Comparison of ENCODE assay signal across 15 cellular contexts in the genomic region with DNA sequence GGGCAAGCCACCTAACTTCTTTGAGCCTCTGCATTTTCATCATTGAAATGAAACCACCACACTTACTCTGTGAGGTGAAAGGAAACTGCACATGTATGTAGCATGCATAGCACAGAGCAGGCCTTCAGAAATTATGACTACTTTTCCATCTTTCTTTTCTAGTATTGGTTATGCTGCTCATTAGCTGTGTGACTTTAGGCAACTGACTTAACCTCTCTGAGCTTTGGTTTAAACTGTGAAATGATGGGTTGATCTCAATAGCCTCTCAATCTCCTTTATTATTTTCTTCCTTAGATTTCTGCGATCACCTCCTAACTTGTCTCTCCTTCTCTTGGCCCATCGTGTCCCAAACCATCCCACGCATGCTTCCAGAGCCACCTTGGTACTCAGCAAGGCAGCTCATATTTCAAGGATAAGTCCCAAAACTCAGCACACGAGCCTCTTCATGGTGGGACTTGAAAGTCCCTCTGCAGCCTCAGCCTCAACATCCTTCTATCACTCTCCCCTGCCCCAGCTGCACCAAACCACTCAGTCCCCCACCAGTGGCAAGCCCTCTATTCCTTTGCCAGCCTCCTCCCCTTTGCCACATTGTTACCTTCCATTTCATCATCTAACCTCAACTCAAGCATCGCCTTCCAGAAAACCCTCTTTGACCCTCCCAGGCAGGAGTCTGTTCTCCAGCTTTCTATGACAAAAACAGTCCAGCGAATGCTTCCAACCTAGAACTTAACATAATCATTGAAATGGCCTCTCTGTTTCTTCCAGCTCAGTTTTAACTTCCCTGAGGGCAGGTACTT.
DNase-seq lines count a peak whose midpoint lies in the region; ATAC-seq and TF ChIP-seq lines count a peak whose summit lies in the region.
"Had no signal": no experiment of that assay in that cellular context is flagged by ENCODE, and none has a peak within 500 bp of the region (broad histone marks: within the 10 kb centered on the region; RNA-seq: fewer than 3 reads in every experiment).

No MANE protein-coding gene starts in this region.

- dilution Hi-C loops in IMR-90 (cut with HindIII; ENCODE audit: low sequenced_read_pairs, unreplicated experiment) = no loop called here

- H4K8ac ChIP-seq in IMR-90 (ENCODE audit: low read depth in 2 of 2, low read length in 2 of 2) = peak overlapping the region; percentile 56 to 95

- no peak for TF ChIP-seq POLR2A in IMR-90 (IDR thresholded peaks at IDR 0.05; ENCODE audit: low read depth, low read length)

- peak overlapping the region; percentile 98 for H2BK15ac ChIP-seq in IMR-90 (ENCODE audit: low read depth, low read length)

- peak overlapping the region; percentile 69 for H3K18ac ChIP-seq in IMR-90 (ENCODE audit: low read depth, low read length)

- no peak overlapping the region for H3K27ac ChIP-seq in DND-41 (ENCODE audit: low read length)
- H3K27ac ChIP-seq in IMR-90 (ENCODE audit: insufficient read depth, low read length) = peak overlapping the region; percentile 68
- H3K27ac ChIP-seq: C4-2B had no signal

- peak overlapping the region; percentile 95 for H2BK20ac ChIP-seq in IMR-90 (ENCODE audit: low read depth, low read length)

- H3K14ac ChIP-seq in IMR-90 (replicated peaks; ENCODE audit: low read depth, low read length) = peak overlapping the region; percentile 85

- peak overlapping the region; percentile 64 for H2BK5ac ChIP-seq in IMR-90 (ENCODE audit: low read depth, low read length, poor library complexity, severe bottlenecking)

- H3K4me1 ChIP-seq in DND-41 (ENCODE audit: insufficient read depth, low read length) = peaks cover 2% of the 10 kb centered on the region; the same call in 1 of the 2 replicates
- H3K4me1 ChIP-seq in IMR-90 (ENCODE audit: control insufficient read depth, insufficient read depth, low read length) = peaks cover 29% of the 10 kb centered on the region

- peak overlapping the region; percentile 95 for H3K23ac ChIP-seq in IMR-90 (ENCODE audit: low read depth, low read length)

- peak overlapping the region; percentile 85 for H4K91ac ChIP-seq in IMR-90 (ENCODE audit: insufficient read depth, low read depth, low read length)

- 70% methylated on average over 5 of the region's 6 CpGs; no CpG with 5 or more reads in 1 of the 2 experiments for WGBS in IMR-90 (ENCODE audit: extremely low coverage in 2 of 2, insufficient read length in 1 of 2), 2 experiments

- H3K36me3 ChIP-seq in DND-41 (ENCODE audit: insufficient read depth, low read length) = no peaks in the 10 kb centered on the region
- peaks cover 10% of the 10 kb centered on the region for H3K36me3 ChIP-seq in IMR-90 (ENCODE audit: control insufficient read depth, insufficient read depth, low read length)

- no peak overlapping the region for H3K56ac ChIP-seq in IMR-90 (ENCODE audit: extremely low read depth, insufficient read depth, low read length)

- H3K27me3 ChIP-seq in DND-41 (ENCODE audit: insufficient read depth, low read length, poor library complexity) (no peaks in the 10 kb centered on the region), IMR-90 (ENCODE audit: control insufficient read depth, insufficient read depth, low read length) (no peaks in the 10 kb centered on the region)

- peak overlapping the region; percentile 98 for H2AK5ac ChIP-seq in IMR-90 (ENCODE audit: low read depth, low read length)

- ATAC-seq in DND-41 (ENCODE audit: insufficient read depth, low read depth) (peak; percentile 40; the same call in 1 of the 3 replicates), IMR-90 (ENCODE audit: low read depth) (no peak), HG03469 (IDR thresholded peaks at IDR 0.05; ENCODE audit: unreplicated experiment) (no peak)

- POLR2A ChIA-PET in IMR-90 (lab: Charles Lee; ENCODE audit: unreplicated experiment) = interaction anchor here (0.5 to 1.1 kb wide), 2 partner anchors 140 to 156 kb away, joined by 3 read pairs; no protein-coding TSS in a partner anchor

- H3K4me2 ChIP-seq in DND-41 (ENCODE audit: insufficient read depth, low read length) (no peak overlapping the region), IMR-90 (ENCODE audit: low read depth, low read length) (no peak overlapping the region)

- intact Hi-C loops in IMR-90 (cut with micrococcal nuclease) = loop anchor here (5.0 kb wide), 2 partner anchors 48 to 268 kb away; no protein-coding TSS in a partner anchor

- TF ChIP-seq CTCF in DND-41 (IDR thresholded peaks at IDR 0.05; ENCODE audit: borderline replicate concordance, extremely low read depth, low read length, poor library complexity, severe bottlenecking) (no peak), IMR-90 (conservative IDR thresholded peaks at IDR 0.05; ENCODE audit: low read depth, low read length) (no peak), fibroblast of villous mesenchyme (IDR thresholded peaks at IDR 0.05; ENCODE audit: insufficient read depth, low read depth, low read length) (no peak)

- BruUV-seq in IMR-90 (replicated peaks; lab: Mats Ljungman, UMichigan) = no TSS peak

- H2BK120ac ChIP-seq in IMR-90 (ENCODE audit: low read depth, low read length) = peak overlapping the region; percentile 97

- H3K79me1 ChIP-seq in IMR-90 (ENCODE audit: low read depth in 1 of 2, low read length in 2 of 2) = peaks cover 50 to 78% of the 10 kb centered on the region in 2 experiments

- peak overlapping the region; percentile 90 for H4K5ac ChIP-seq in IMR-90 (ENCODE audit: low read depth, low read length)

- H3K79me2 ChIP-seq in DND-41 (ENCODE audit: insufficient read depth, low read length) = no peaks in the 10 kb centered on the region

- H2AK9ac ChIP-seq in IMR-90 (replicated peaks; ENCODE audit: low read depth, low read length, poor library complexity) = peak overlapping the region; percentile 10

- H3K4me3 ChIP-seq in DND-41 (ENCODE audit: low read depth in 1 of 2, low read length in 2 of 2) (no peak overlapping the region), IMR-90 (ENCODE audit: insufficient read depth, low read depth, low read length) (no peak overlapping the region), fibroblast of villous mesenchyme (ENCODE audit: low read depth, low read length) (no peak overlapping the region)

- H4K20me1 ChIP-seq in DND-41 (ENCODE audit: insufficient read depth, low read length) (no peaks in the 10 kb centered on the region), IMR-90 (ENCODE audit: insufficient read depth, low read length) (no peaks in the 10 kb centered on the region)

- CTCF ChIA-PET in IMR-90 (lab: Yijun Ruan, JAX) = interaction anchor here (0.5 to 0.7 kb wide), 2 partner anchors 10 to 174 kb away, joined by 3 read pairs; no protein-coding TSS in a partner anchor

- TF ChIP-seq RAD21 in IMR-90 (IDR thresholded peaks at IDR 0.05; ENCODE audit: low read length) = no peak

- peak overlapping the region; percentile 92 for H3K4ac ChIP-seq in IMR-90 (ENCODE audit: low read depth, low read length)

- in situ Hi-C loops in IMR-90 (cut with MboI; ENCODE audit: low sequenced_read_pairs) = no loop called here

- H3K9ac ChIP-seq in DND-41 (ENCODE audit: low read depth, low read length) (no peak overlapping the region), IMR-90 (ENCODE audit: low read depth, low read length) (peak overlapping the region; percentile 69)

- H3K9me1 ChIP-seq in IMR-90 (ENCODE audit: insufficient read depth, low read length) = peaks cover 21% of the 10 kb centered on the region

- H2AFZ ChIP-seq in DND-41 (ENCODE audit: low read depth, low read length) (no peak overlapping the region), IMR-90 (replicated peaks; ENCODE audit: low read length, poor library complexity) (peak overlapping the region; percentile 9)

- DNase-seq in DND-41 (peak; percentile 21), IMR-90 (peak; percentile 36), SW480 (ENCODE audit: low spot score) (peak; percentile 68), fibroblast of villous mesenchyme (ENCODE audit: low read depth) (peak; percentile 19), amniotic stem cell (lab: John Stamatoyannopoulos, UW) (no peak), DMS153 treated with DMSO at 0.1 percent for 48 hours (lab: John Stamatoyannopoulos, UW; ENCODE audit: unreplicated experiment) (no peak)
- DNase-seq: COR-L47, DMS53, GDM1, H7, NCI-H1436, NCI-H2081 treated with DMSO at 0.1 percent for 48 hours, NCI-H446 had no signal

- peaks cover 4% of the 10 kb centered on the region for H3K9me3 ChIP-seq in DND-41 (ENCODE audit: insufficient read depth, low read length, severe bottlenecking)
- peaks cover 5% of the 10 kb centered on the region for H3K9me3 ChIP-seq in IMR-90 (ENCODE audit: control insufficient read depth, insufficient read depth, low read length)

TF ChIP-seq in IMR-90, 13 proteins besides CTCF, POLR2A, EP300 and RAD21:
- TF ChIP-seq MAZ (IDR thresholded peaks at IDR 0.05; ENCODE audit: borderline replicate concordance, low read depth, low read length) (no peak), MAFK (IDR thresholded peaks at IDR 0.05; ENCODE audit: low read depth, low read length) (no peak)

Comparison
In these comparisons a context has a peak if more than half of its experiments do, and no peak if none do; other contexts are left out.
1. DNase-seq: peak in DND-41 (single experiment), IMR-90 (single experiment), SW480 (single experiment) and fibroblast of villous mesenchyme (single experiment); none in amniotic stem cell (single experiment) and DMS153 treated with DMSO at 0.1 percent for 48 hours (single experiment).